Comparison of ENCODE assay signal across 1 cellular context in the genomic region with DNA sequence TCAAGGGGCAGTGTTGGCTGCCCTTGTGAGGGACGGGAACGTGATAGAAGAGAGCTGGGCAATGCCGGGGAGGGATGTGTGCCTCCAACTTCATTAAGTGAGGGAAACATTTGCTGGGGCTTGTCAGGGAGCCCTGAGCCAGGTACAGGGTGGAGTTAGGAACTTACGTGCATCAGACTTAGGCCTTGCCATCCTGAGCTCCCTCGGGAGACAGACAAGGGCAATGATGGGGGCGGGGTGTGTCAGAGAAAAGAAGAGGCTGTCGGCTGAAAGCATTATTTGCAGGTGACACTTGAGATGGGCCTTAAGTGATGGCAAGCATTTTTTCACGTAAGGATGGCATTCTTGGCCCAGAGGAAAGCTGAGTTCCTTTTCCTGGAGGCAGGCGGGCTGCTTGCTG.
TF ChIP-seq lines count a peak whose summit lies in the region.

No MANE protein-coding gene starts in this region.

TF ChIP-seq in HEK293, 187 proteins besides CTCF, POLR2A, EP300 and RAD21 (continued from another document):
- TF ChIP-seq, protein P1, sequence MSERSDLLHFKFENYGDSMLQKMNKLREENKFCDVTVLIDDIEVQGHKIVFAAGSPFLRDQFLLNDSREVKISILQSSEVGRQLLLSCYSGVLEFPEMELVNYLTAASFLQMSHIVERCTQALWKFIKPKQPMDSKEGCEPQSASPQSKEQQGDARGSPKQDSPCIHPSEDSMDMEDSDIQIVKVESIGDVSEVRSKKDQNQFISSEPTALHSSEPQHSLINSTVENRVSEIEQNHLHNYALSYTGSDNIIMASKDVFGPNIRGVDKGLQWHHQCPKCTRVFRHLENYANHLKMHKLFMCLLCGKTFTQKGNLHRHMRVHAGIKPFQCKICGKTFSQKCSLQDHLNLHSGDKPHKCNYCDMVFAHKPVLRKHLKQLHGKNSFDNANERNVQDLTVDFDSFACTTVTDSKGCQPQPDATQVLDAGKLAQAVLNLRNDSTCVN (tag by site-specific recombination; optimal IDR thresholded peaks at IDR 0.05), result no peak
- no peak for TF ChIP-seq ZNF549 (tag by site-specific recombination; IDR thresholded peaks at IDR 0.05)
- TF ChIP-seq, protein P2, sequence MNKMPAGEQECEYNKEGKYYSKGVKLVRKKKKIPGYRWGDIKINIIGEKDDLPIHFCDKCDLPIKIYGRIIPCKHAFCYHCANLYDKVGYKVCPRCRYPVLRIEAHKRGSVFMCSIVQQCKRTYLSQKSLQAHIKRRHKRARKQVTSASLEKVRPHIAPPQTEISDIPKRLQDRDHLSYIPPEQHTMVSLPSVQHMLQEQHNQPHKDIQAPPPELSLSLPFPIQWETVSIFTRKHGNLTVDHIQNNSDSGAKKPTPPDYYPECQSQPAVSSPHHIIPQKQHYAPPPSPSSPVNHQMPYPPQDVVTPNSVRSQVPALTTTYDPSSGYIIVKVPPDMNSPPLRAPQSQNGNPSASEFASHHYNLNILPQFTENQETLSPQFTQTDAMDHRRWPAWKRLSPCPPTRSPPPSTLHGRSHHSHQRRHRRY (tag by site-specific recombination; IDR thresholded peaks at IDR 0.05), result no peak
- TF ChIP-seq, protein P3, sequence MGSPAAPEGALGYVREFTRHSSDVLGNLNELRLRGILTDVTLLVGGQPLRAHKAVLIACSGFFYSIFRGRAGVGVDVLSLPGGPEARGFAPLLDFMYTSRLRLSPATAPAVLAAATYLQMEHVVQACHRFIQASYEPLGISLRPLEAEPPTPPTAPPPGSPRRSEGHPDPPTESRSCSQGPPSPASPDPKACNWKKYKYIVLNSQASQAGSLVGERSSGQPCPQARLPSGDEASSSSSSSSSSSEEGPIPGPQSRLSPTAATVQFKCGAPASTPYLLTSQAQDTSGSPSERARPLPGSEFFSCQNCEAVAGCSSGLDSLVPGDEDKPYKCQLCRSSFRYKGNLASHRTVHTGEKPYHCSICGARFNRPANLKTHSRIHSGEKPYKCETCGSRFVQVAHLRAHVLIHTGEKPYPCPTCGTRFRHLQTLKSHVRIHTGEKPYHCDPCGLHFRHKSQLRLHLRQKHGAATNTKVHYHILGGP (tag by site-specific recombination; IDR thresholded peaks at IDR 0.05), result no peak
